In the genomic region with DNA sequence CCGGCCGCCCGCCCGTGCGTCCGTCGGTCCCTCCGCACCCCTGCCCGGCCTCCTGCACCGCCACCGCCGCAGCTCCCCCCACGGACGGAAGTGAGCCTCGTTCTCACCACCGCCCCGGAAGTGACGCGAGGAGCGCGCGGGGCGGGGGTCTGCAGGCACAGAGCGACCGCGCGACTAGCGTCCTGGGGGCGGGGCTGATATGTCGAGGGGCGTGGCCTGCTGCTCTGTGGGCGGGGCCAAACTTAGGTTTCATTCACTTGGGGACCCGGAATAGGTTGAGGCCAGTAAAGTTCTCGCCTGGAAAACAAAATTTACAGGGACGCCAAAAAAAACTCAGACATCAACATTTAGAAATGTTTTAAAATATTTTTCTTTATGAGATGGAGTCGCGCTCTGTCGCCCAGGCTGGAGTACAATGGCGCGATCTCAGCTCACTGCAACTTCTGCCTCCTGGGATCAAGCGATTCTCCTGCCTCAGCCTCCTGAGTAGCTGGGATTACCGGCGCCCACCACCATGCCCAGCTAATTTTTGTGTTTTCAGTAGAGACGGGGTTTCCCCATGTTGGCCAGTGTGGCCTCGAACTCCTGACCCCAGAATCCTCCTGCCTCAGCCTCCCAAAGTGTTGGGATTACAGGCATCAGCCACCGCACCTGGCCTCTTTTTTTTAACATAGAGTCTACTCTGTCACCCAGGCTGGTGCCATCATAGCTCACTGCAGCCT, we compare ENCODE assay signal across 8 cellular contexts.
DNase-seq lines count a peak whose midpoint lies in the region; ATAC-seq and TF ChIP-seq lines count a peak whose summit lies in the region.
"Not testable (repeated sequence)": the region's sequence is repeated elsewhere in the genome, so short reads cannot be mapped to it uniquely, and the experiment has no call there.

A gene (minus strand): TSS at position 99 of the 722 bp plus-strand sequence. CDS start 3,930 bp downstream, outside the sequence.

- DNase-seq in AG10803 (ENCODE audit: low read depth) (peak; percentile 88), GM19240 (ENCODE audit: insufficient read length, low spot score) (peak; percentile 99), NCI-H82 treated with DMSO at 0.1 percent for 48 hours (lab: John Stamatoyannopoulos, UW; ENCODE audit: unreplicated experiment) (peak; percentile 46), coronary artery (ENCODE audit: low spot score) (peak; percentile 95)
- peak; percentile 92 to 93 for DNase-seq in activated CD4-positive, alpha-beta T cell treated with anti-CD3 and anti-CD28 coated beads, Interleukin-2, amount 50 U/mL, for 4 hours
- DNase-seq in stimulated activated CD4-positive, alpha-beta T cell treated with anti-CD3 and anti-CD28 coated beads, Interleukin-15, amount 100 ng/mL, for 48 hours (ENCODE audit: low read depth in 2 of 2), result peak; percentile 90 to 93

- H3K27ac ChIP-seq in coronary artery (peak within 1 kb of the TSS; percentile 73 to 90), layer of hippocampus (ENCODE audit: low read depth, low read length) (peak within 1 kb of the TSS; percentile 65)

- H3K4me3 ChIP-seq in AG10803 (ENCODE audit: low read length), result peak within 1 kb of the TSS; percentile 89
- peak within 1 kb of the TSS; percentile 88 for H3K4me3 ChIP-seq in coronary artery

- peak; percentile 68 for ATAC-seq in HG03565 (IDR thresholded peaks at IDR 0.05; ENCODE audit: unreplicated experiment)

- not testable (repeated sequence) for H3K27me3 ChIP-seq in layer of hippocampus (ENCODE audit: control insufficient read depth, insufficient read depth, low read length)

- TF ChIP-seq CTCF in AG10803 (conservative IDR thresholded peaks at IDR 0.05; ENCODE audit: low read length); coronary artery (IDR thresholded peaks at IDR 0.05): not testable (repeated sequence)

Comparison
In these comparisons a context has a peak if more than half of its experiments do, and no peak if none do; other contexts are left out.
1. Peak in every context shown above with its lines: DNase-seq, ATAC-seq, H3K4me3 ChIP-seq and H3K27ac ChIP-seq.
2. DNase-seq: peak in every context shown above with its lines; median percentile 99 in GM19240; 95 in coronary artery; 92 in activated CD4-positive, alpha-beta T cell treated with anti-CD3 and anti-CD28 coated beads, Interleukin-2, amount 50 U/mL, for 4 hours; 92 in stimulated activated CD4-positive, alpha-beta T cell treated with anti-CD3 and anti-CD28 coated beads, Interleukin-15, amount 100 ng/mL, for 48 hours; 88 in AG10803; 46 in NCI-H82 treated with DMSO at 0.1 percent for 48 hours.